ENCODE assay signal across 8 cellular contexts in the genomic region with DNA sequence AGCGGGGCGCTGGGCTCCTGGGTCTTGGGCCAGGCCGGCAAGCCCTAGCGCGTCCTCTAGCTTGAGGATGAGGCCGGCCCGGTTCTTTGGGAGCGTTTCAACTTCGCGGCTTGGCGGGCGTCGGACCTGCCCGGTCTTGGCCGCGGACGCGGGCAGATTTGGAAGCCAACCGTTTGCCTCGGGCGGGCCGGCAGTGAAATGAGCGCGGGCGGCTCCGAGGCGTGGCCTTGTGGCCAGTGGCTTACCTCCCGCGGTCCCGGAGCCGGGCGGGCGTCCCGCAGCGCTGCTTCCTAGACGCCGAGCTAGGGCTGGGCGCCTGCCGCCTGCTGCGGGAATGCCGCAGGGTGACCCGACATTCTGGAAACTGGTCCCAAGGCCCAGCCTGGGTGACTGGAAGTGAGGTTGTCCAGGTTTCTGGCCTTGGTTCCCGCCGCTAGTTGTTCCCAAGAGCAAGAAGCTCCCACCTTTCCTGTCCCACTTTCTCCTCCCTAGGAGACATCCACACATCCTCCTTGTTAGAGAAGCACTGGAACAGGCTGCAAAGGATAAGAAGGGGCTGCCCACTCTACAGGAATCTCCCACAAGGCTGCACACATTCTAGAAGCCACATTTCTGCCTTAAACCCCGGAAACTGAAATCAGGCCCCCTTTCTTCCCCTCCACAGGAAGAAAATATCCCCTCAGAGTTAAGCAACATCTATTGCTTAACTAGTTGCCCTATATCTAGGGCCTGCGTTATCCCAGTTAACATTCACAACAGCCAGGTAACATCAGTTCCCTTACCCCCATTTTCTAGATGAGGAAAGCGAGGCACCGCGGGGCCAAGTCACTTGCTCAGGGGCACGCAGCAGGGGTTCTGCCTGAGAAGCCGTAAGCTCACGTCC.
DNase-seq lines count a peak whose midpoint lies in the region; ATAC-seq and TF ChIP-seq lines count a peak whose summit lies in the region.

No MANE protein-coding gene starts in this region.

- H3K4me2 ChIP-seq in BLaER1 = peak overlapping the region; percentile 72

- H3K9me3 Mint-ChIP-seq in memory B cell = peaks cover 5% of the 10 kb centered on the region

- peak overlapping the region; percentile 49 for H3K4me3 ChIP-seq in BLaER1

- peak; percentile 36 for DNase-seq in HEK293T (ENCODE audit: extremely low spot score)
- DNase-seq in memory B cell (ENCODE audit: low spot score in 2 of 2) = no peak
- no peak for DNase-seq in activated CD4-positive, alpha-beta T cell treated with anti-CD3 and anti-CD28 coated beads for 48 hours
- no peak for DNase-seq in stimulated activated CD8-positive, alpha-beta memory T cell treated with anti-CD3 and anti-CD28 coated beads, Interleukin-4, amount 100 ng/mL, for 48 hours

- peaks cover 7% of the 10 kb centered on the region for H3K36me3 Mint-ChIP-seq in memory B cell

- H3K36me3 ChIP-seq in BLaER1 = no peaks in the 10 kb centered on the region

- H3K4me3 Mint-ChIP-seq in memory B cell = no peak overlapping the region

- no peak overlapping the region for H3K9ac ChIP-seq in BLaER1

- H3K27me3 ChIP-seq in BLaER1 = peaks cover 88% of the 10 kb centered on the region

- H3K4me1 ChIP-seq in BLaER1 = peaks cover 58% of the 10 kb centered on the region

- no peak overlapping the region for H3K27ac ChIP-seq in BLaER1
- H3K27ac ChIP-seq in VCaP = peak overlapping the region; percentile 43; the same call in 1 of the 2 replicates

- CTCF ChIA-PET in HEK293T (lab: Yijun Ruan, JAX) = interaction anchor here (0.6 to 1.5 kb wide), 6 partner anchors 10 to 200 kb away, joined by 3 to 4 read pairs (median 4); a partner anchor contains a TSS

- H4K20me1 ChIP-seq in BLaER1 = peaks cover 85% of the 10 kb centered on the region

- no peak for TF ChIP-seq CTCF in VCaP (conservative IDR thresholded peaks at IDR 0.05)

- peaks cover 20% of the 10 kb centered on the region for H3K4me1 Mint-ChIP-seq in memory B cell

- no peaks in the 10 kb centered on the region for H3K9me3 ChIP-seq in BLaER1

- POLR2A ChIA-PET in HEK293T (lab: Yijun Ruan, JAX) = interaction anchor here (0.8 to 1.2 kb wide), 5 partner anchors 13 to 192 kb away, joined by 3 to 4 read pairs (median 3); a partner anchor contains a TSS

- ATAC-seq in memory B cell (ENCODE audit: low read depth) (no peak), HG02610 (IDR thresholded peaks at IDR 0.05; ENCODE audit: unreplicated experiment) (no peak), HG02981 (IDR thresholded peaks at IDR 0.05; ENCODE audit: unreplicated experiment) (no peak)

- peaks cover 29% of the 10 kb centered on the region for H3K27me3 Mint-ChIP-seq in memory B cell

- peak overlapping the region; percentile 80 for H3K27ac Mint-ChIP-seq in memory B cell

TF ChIP-seq in HEK293T, 16 proteins besides CTCF, POLR2A, EP300 and RAD21:
- no peak for TF ChIP-seq L3MBTL2 (conservative IDR thresholded peaks at IDR 0.05)
- no peak for TF ChIP-seq ARNT (IDR thresholded peaks at IDR 0.05)
- TF ChIP-seq BHLHE40 (IDR thresholded peaks at IDR 0.05; ENCODE audit: borderline replicate concordance) = no peak
- TF ChIP-seq HDGF (IDR thresholded peaks at IDR 0.05; ENCODE audit: borderline replicate concordance) = no peak
- TF ChIP-seq FOXA1 (IDR thresholded peaks at IDR 0.05) = no peak
- TF ChIP-seq SP1 (IDR thresholded peaks at IDR 0.05) = no peak
- TF ChIP-seq FOXM1 (IDR thresholded peaks at IDR 0.05; ENCODE audit: borderline replicate concordance) = no peak
- no peak for TF ChIP-seq SUZ12 (IDR thresholded peaks at IDR 0.05)
- no peak for TF ChIP-seq ZNF384 (IDR thresholded peaks at IDR 0.05)
- TF ChIP-seq ELF4 (IDR thresholded peaks at IDR 0.05) = no peak
- TF ChIP-seq NFRKB (IDR thresholded peaks at IDR 0.05) = no peak
- TF ChIP-seq CTBP1 (IDR thresholded peaks at IDR 0.05; ENCODE audit: borderline replicate concordance) = no peak
- TF ChIP-seq FOXK2 (IDR thresholded peaks at IDR 0.05) = no peak
- no peak for TF ChIP-seq LEF1 (IDR thresholded peaks at IDR 0.05; ENCODE audit: borderline replicate concordance)
- TF ChIP-seq, protein P1, sequence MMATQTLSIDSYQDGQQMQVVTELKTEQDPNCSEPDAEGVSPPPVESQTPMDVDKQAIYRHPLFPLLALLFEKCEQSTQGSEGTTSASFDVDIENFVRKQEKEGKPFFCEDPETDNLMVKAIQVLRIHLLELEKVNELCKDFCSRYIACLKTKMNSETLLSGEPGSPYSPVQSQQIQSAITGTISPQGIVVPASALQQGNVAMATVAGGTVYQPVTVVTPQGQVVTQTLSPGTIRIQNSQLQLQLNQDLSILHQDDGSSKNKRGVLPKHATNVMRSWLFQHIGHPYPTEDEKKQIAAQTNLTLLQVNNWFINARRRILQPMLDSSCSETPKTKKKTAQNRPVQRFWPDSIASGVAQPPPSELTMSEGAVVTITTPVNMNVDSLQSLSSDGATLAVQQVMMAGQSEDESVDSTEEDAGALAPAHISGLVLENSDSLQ (IDR thresholded peaks at IDR 0.05) = no peak
TF ChIP-seq in HEK293T: peak in this region for 0.
